Comparison of ENCODE assay signal across 11 cellular contexts in genomic region chrX:71285929-71286328, GRCh38. TPM values are rescaled to one million over a fixed set of nuclear protein-coding genes. Genes with fewer than 3 reads are reported as not detected.
DNase-seq lines count a peak whose midpoint lies in the region; ATAC-seq and TF ChIP-seq lines count a peak whose summit lies in the region.
"Had no signal": no experiment of that assay in that cellular context is flagged by ENCODE, and none has a peak within 500 bp of the region (broad histone marks: within the 10 kb centered on the region; RNA-seq: fewer than 3 reads in every experiment).

No MANE protein-coding gene starts in this region.

- H3K27ac ChIP-seq in upper lobe of left lung: no peak overlapping the region

- peaks cover 21% of the 10 kb centered on the region for H3K4me1 Mint-ChIP-seq in activated T-cell treated with anti-CD3 and anti-CD28 coated beads, Interleukin-2, amount 50 U/mL, for 4 hours (ENCODE audit: low read depth)
- H3K4me1 Mint-ChIP-seq in T-helper 17 cell: peaks cover 6% of the 10 kb centered on the region
- H3K4me1 Mint-ChIP-seq in stimulated activated memory B cell treated with anti-CD40 and anti-IgM and Interleukin-4, amounts not matched to agents 10 μg/mL and 1 μg/mL and 100 μg/mL, for 72 hours: peaks cover 7% of the 10 kb centered on the region

- no peak for TF ChIP-seq EP300 in upper lobe of left lung (IDR thresholded peaks at IDR 0.05)

- ATAC-seq in activated T-cell treated with anti-CD3 and anti-CD28 coated beads, Interleukin-2, amount 50 U/mL, for 4 hours: no peak
- ATAC-seq in T-helper 17 cell: no peak
- ATAC-seq in stimulated activated memory B cell treated with anti-CD40 and anti-IgM and Interleukin-4, amounts not matched to agents 10 μg/mL and 1 μg/mL and 100 μg/mL, for 72 hours: no peak
- ATAC-seq in GM19397 (IDR thresholded peaks at IDR 0.05; ENCODE audit: unreplicated experiment): no peak
- no peak for ATAC-seq in upper lobe of left lung (ENCODE audit: low FRiP score in 2 of 2)

- H3K27ac Mint-ChIP-seq in T-helper 17 cell: no peak overlapping the region
- H3K27ac Mint-ChIP-seq in stimulated activated memory B cell treated with anti-CD40 and anti-IgM and Interleukin-4, amounts not matched to agents 10 μg/mL and 1 μg/mL and 100 μg/mL, for 72 hours: no peak overlapping the region

- peaks cover 8 to 13% (median 10%) of the 10 kb centered on the region in 4 donors for H3K4me1 ChIP-seq in upper lobe of left lung

- H3K9me3 Mint-ChIP-seq in activated T-cell treated with anti-CD3 and anti-CD28 coated beads, Interleukin-2, amount 50 U/mL, for 4 hours: no peaks in the 10 kb centered on the region
- H3K9me3 Mint-ChIP-seq in stimulated activated memory B cell treated with anti-CD40 and anti-IgM and Interleukin-4, amounts not matched to agents 10 μg/mL and 1 μg/mL and 100 μg/mL, for 72 hours: no peaks in the 10 kb centered on the region

- H3K36me3 ChIP-seq in upper lobe of left lung: peaks cover 0 to 9% (median 0%) of the 10 kb centered on the region in 4 donors

- no peaks in the 10 kb centered on the region for H3K27me3 Mint-ChIP-seq in activated T-cell treated with anti-CD3 and anti-CD28 coated beads, Interleukin-2, amount 50 U/mL, for 4 hours (ENCODE audit: low read depth)
- H3K27me3 Mint-ChIP-seq in T-helper 17 cell: no peaks in the 10 kb centered on the region
- H3K27me3 Mint-ChIP-seq in stimulated activated memory B cell treated with anti-CD40 and anti-IgM and Interleukin-4, amounts not matched to agents 10 μg/mL and 1 μg/mL and 100 μg/mL, for 72 hours: no peaks in the 10 kb centered on the region

- TF ChIP-seq CTCF in fibroblast of pulmonary artery (IDR thresholded peaks at IDR 0.05; ENCODE audit: low read length, missing control alignments): no peak
- no peak for TF ChIP-seq CTCF in upper lobe of left lung (IDR thresholded peaks at IDR 0.05)

- peaks cover 10% of the 10 kb centered on the region for H3K36me3 Mint-ChIP-seq in activated T-cell treated with anti-CD3 and anti-CD28 coated beads, Interleukin-2, amount 50 U/mL, for 4 hours (ENCODE audit: insufficient read depth)
- H3K36me3 Mint-ChIP-seq in T-helper 17 cell (ENCODE audit: low read depth): peaks cover 2% of the 10 kb centered on the region
- H3K36me3 Mint-ChIP-seq in stimulated activated memory B cell treated with anti-CD40 and anti-IgM and Interleukin-4, amounts not matched to agents 10 μg/mL and 1 μg/mL and 100 μg/mL, for 72 hours: no peaks in the 10 kb centered on the region

- no peak for TF ChIP-seq POLR2A in upper lobe of left lung (IDR thresholded peaks at IDR 0.05)

- peak overlapping the region; percentile 98 for H3K4me3 Mint-ChIP-seq in activated T-cell treated with anti-CD3 and anti-CD28 coated beads, Interleukin-2, amount 50 U/mL, for 4 hours
- peak overlapping the region; percentile 69 for H3K4me3 Mint-ChIP-seq in T-helper 17 cell
- H3K4me3 Mint-ChIP-seq in stimulated activated memory B cell treated with anti-CD40 and anti-IgM and Interleukin-4, amounts not matched to agents 10 μg/mL and 1 μg/mL and 100 μg/mL, for 72 hours: peak overlapping the region; percentile 66

- H3K9me3 ChIP-seq in T-helper 17 cell (ENCODE audit: control insufficient read depth, low read length, poor library complexity, severe bottlenecking): no peaks in the 10 kb centered on the region
- H3K9me3 ChIP-seq in upper lobe of left lung: peaks cover 0 to 9% (median 0%) of the 10 kb centered on the region in 4 donors

- H3K4me3 ChIP-seq in fibroblast of pulmonary artery (replicated peaks; ENCODE audit: low read depth, low read length): peak overlapping the region; percentile 75
- H3K4me3 ChIP-seq in upper lobe of left lung: peak overlapping the region in 1 of 4 donors; percentile 62
- H3K4me3 ChIP-seq: lung had no signal

- no peak for DNase-seq in activated T-cell treated with anti-CD3 and anti-CD28 coated beads, Interleukin-2, amount 50 U/mL, for 4 hours
- DNase-seq in activated T-cell treated with anti-CD3 and anti-CD28 coated beads, Interleukin-2, amount 50 U/mL, for 48 hours: no peak
- DNase-seq in T-helper 17 cell: no peak
- no peak for DNase-seq in fibroblast of pulmonary artery (ENCODE audit: low read depth)
- no peak for DNase-seq in upper lobe of left lung
- no peak for DNase-seq in T1000 (lab: John Stamatoyannopoulos, UW)
- DNase-seq: AML-193; central memory CD4-positive, alpha-beta T cell had no signal

- H3K27me3 ChIP-seq in upper lobe of left lung: no peaks in the 10 kb centered on the region

RNA-seq across cellular contexts. Expression of gene NONO, which starts 2.5 kb away (rescaled TPM):
- total RNA-seq in activated T-cell treated with anti-CD3 and anti-CD28 coated beads, Interleukin-2, amount 50 U/mL, for 4 hours: 100 to 1,000 TPM; 563 to 576 (median 574) TPM
- total RNA-seq in T-helper 17 cell (100 to 1,000 TPM; 404 to 406 TPM), upper lobe of left lung (100 to 1,000 TPM; 210 to 294 (median 239) TPM)

RNA-seq across cellular contexts. Expression of gene ITGB1BP2, which starts 15.6 kb away (rescaled TPM):
- total RNA-seq in activated T-cell treated with anti-CD3 and anti-CD28 coated beads, Interleukin-2, amount 50 U/mL, for 4 hours: 1 to 10 TPM; 3.0 to 3.6 (median 3.1) TPM
- 1 to 10 TPM; 1.6 to 2.4 TPM for total RNA-seq in T-helper 17 cell
- total RNA-seq in upper lobe of left lung: 1 to 10 TPM in 3 of 6 donors, under 1 TPM in 2, not detected in 1; 0.67 to 3.2 (median 1.6) TPM

RNA-seq across cellular contexts. Expression of gene ZMYM3, which starts 32.0 kb away (rescaled TPM):
- total RNA-seq in activated T-cell treated with anti-CD3 and anti-CD28 coated beads, Interleukin-2, amount 50 U/mL, for 4 hours: 10 to 100 TPM; 11.2 to 15.7 (median 13.3) TPM
- 10 to 100 TPM; 15.2 to 18.1 TPM for total RNA-seq in T-helper 17 cell
- 10 to 100 TPM; 12.8 to 32.5 (median 21.6) TPM for total RNA-seq in upper lobe of left lung
